In the genomic region with DNA sequence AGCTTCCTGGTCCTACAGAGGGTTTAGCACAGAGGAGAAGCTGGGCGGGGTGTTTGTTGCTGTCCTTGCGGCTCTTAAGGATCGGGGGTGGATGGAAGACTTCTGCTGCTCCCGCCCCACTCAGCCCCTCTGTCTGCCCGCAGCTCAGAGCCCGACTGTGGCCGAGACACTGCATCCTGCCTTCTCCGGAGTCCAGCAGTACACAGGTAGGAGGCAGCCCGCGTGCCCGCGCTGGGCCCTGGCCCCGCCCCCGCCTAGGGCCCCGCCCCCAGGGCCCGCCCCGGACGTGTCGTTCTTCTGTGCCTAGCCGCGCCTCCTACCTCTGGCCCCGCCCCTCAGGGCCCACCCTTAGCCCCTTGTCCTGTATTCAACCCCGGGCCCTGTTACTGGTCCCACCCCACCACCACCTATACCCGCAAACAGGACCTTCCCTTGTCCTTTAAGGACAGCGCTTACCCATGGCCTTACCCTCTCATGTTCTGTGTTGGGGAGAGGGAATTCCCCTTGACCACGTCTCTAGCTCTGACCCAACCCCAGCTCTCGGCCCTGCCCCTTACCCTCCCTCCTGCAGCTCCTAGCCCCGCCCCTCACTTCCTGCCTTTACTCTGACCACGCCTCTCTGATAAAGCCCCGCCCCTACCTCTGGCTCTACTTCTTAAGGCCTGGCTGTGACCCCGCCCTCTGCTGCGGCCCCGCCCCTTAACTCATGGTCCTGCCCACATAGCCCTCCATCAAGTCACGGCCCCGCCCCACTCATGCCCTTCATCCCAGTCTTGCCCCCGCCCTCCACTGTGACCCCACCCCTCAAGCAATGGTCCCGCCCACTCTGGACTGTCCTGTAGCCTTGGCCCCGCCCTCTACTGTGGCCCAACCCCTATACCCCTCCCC, we compare ENCODE assay signal across 1 cellular context.
TF ChIP-seq lines count a peak whose summit lies in the region.

No MANE protein-coding gene starts in this region.

TF ChIP-seq in K562, 482 proteins besides CTCF, POLR2A, EP300 and RAD21 (continued from another document):
- TF ChIP-seq, protein P1, sequence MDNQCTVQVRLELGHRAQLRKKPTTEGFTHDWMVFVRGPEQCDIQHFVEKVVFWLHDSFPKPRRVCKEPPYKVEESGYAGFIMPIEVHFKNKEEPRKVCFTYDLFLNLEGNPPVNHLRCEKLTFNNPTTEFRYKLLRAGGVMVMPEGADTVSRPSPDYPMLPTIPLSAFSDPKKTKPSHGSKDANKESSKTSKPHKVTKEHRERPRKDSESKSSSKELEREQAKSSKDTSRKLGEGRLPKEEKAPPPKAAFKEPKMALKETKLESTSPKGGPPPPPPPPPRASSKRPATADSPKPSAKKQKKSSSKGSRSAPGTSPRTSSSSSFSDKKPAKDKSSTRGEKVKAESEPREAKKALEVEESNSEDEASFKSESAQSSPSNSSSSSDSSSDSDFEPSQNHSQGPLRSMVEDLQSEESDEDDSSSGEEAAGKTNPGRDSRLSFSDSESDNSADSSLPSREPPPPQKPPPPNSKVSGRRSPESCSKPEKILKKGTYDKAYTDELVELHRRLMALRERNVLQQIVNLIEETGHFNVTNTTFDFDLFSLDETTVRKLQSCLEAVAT (IDR thresholded peaks at IDR 0.05): peak in 1 of 2 experiments; percentile 24; a peak in 1 of 4 replicates
- TF ChIP-seq PRDM10 (IDR thresholded peaks at IDR 0.05; ENCODE audit: partially characterized antibody): peak; percentile 23
- no peak for TF ChIP-seq TFE3 (CRISPR knock-in tag; IDR thresholded peaks at IDR 0.05)
- peak; percentile 65; the same call in 1 of the 2 replicates for TF ChIP-seq PHF8 (IDR thresholded peaks at IDR 0.05; ENCODE audit: borderline replicate concordance, low read length)
- TF ChIP-seq PKNOX1 (IDR thresholded peaks at IDR 0.05): peak; percentile 85
- TF ChIP-seq MTA2 (IDR thresholded peaks at IDR 0.05; ENCODE audit: low read depth): no peak
- TF ChIP-seq NRF1 (conservative IDR thresholded peaks at IDR 0.05 in 1 of 2, IDR thresholded peaks at IDR 0.05 in 1 of 2): peak; percentile 43 to 49; a peak in 3 of 4 replicates
- TF ChIP-seq MNT (conservative IDR thresholded peaks at IDR 0.05): peak in 1 of 2 experiments; percentile 59; a peak in 2 of 4 replicates
- no peak for TF ChIP-seq EWSR1 (IDR thresholded peaks at IDR 0.05; ENCODE audit: borderline replicate concordance, low read depth, partially characterized antibody)
- peak; percentile 68 for TF ChIP-seq SUPT5H (IDR thresholded peaks at IDR 0.05)
- TF ChIP-seq TBP (optimal IDR thresholded peaks at IDR 0.05; ENCODE audit: low read depth, low read length): peak; percentile 73
